In genomic region chr17:17051791-17052461, GRCh38 we compare ENCODE assay signal across 10 cellular contexts. TPM values are rescaled to one million over a fixed set of nuclear protein-coding genes. Genes with fewer than 3 reads are reported as not detected.
DNase-seq lines count a peak whose midpoint lies in the region; ATAC-seq, FAIRE-seq and TF ChIP-seq lines count a peak whose summit lies in the region.
"Had no signal": no experiment of that assay in that cellular context is flagged by ENCODE, and none has a peak within 500 bp of the region (broad histone marks: within the 10 kb centered on the region; RNA-seq: fewer than 3 reads in every experiment).

No MANE protein-coding gene starts in this region.

- H3K36me3 ChIP-seq in mucosa of descending colon (ENCODE audit: low read depth) = no peaks in the 10 kb centered on the region

- FAIRE-seq in A549 (lab: Jason Lieb, UNC) (no peak), D721Med (lab: Jason Lieb, UNC) (no peak)

- no peak for TF ChIP-seq POLR2A in A549 (IDR thresholded peaks at IDR 0.05; ENCODE audit: low read length)

- peaks cover 96% of the 10 kb centered on the region for H3K4me1 ChIP-seq in A549
- peaks cover 29% of the 10 kb centered on the region for H3K4me1 ChIP-seq in mucosa of descending colon (ENCODE audit: low read depth)

- peak overlapping the region; percentile 46 to 70 for H3K27ac ChIP-seq in A549

- CTCF ChIA-PET in A549 (lab: Yijun Ruan, JAX) = interaction anchor here (0.6 to 1.5 kb wide), 10 partner anchors 8 to 256 kb away, joined by 3 to 4 read pairs (median 4); no protein-coding TSS in a partner anchor

- TF ChIP-seq CTCF in A549 (IDR thresholded peaks at IDR 0.05) (no peak), HFFc6 (IDR thresholded peaks at IDR 0.05) (no peak), chondrocyte (IDR thresholded peaks at IDR 0.05) (no peak), mucosa of descending colon (IDR thresholded peaks at IDR 0.05) (no peak), omental fat pad (IDR thresholded peaks at IDR 0.05) (no peak), D721Med (IDR thresholded peaks at IDR 0.05; ENCODE audit: insufficient read depth, missing control alignments) (no peak)

- H3K27ac Mint-ChIP-seq in HFFc6 (peak overlapping the region; percentile 43), chondrocyte (ENCODE audit: unreplicated experiment) (no peak overlapping the region)

- H3K36me3 Mint-ChIP-seq in HFFc6 (ENCODE audit: low read depth) = peaks cover 9% of the 10 kb centered on the region; the same call in 1 of the 2 replicates
- H3K36me3 Mint-ChIP-seq in chondrocyte (ENCODE audit: low read depth) = no peaks in the 10 kb centered on the region

- H3K9me3 Mint-ChIP-seq in HFFc6 = no peaks in the 10 kb centered on the region
- H3K9me3 Mint-ChIP-seq in chondrocyte (ENCODE audit: low read depth) = no peaks in the 10 kb centered on the region

- H3K4me1 Mint-ChIP-seq in HFFc6 (ENCODE audit: low read depth) = peaks cover 88% of the 10 kb centered on the region
- peaks cover 69% of the 10 kb centered on the region for H3K4me1 Mint-ChIP-seq in chondrocyte (ENCODE audit: low read depth)

- intact Hi-C loops in mucosa of descending colon (cut with DNase I, micrococcal nuclease) = no loop called here

- H3K4me3 Mint-ChIP-seq in HFFc6 = no peak overlapping the region
- no peak overlapping the region for H3K4me3 Mint-ChIP-seq in chondrocyte (ENCODE audit: unreplicated experiment)

- POLR2A ChIA-PET in A549 (lab: Yijun Ruan, JAX) = no interaction called here

- peak overlapping the region; percentile 45 for H3K4me2 ChIP-seq in A549

- no peak for TF ChIP-seq RAD21 in A549 (conservative IDR thresholded peaks at IDR 0.05 in 1 of 2, IDR thresholded peaks at IDR 0.05 in 1 of 2)

- H3K4me3 ChIP-seq in A549 (no peak overlapping the region), mucosa of descending colon (no peak overlapping the region)
- H3K4me3 ChIP-seq: dorsolateral prefrontal cortex had no signal

- TF ChIP-seq EP300 in A549 (IDR thresholded peaks at IDR 0.05) = no peak

- H3K27me3 Mint-ChIP-seq in HFFc6 (ENCODE audit: insufficient read depth) (no peaks in the 10 kb centered on the region), chondrocyte (ENCODE audit: low read depth) (no peaks in the 10 kb centered on the region)

- WGBS in A549 (ENCODE audit: missing lambda C conversion rate) = 64% methylated on average over 10 of the region's 10 CpGs

- ATAC-seq in A549 (peak in 1 of 2 experiments; percentile 3; a peak in 1 of 6 replicates), mucosa of descending colon (peak; percentile 82), omental fat pad (ENCODE audit: low FRiP score) (no peak)

- DNase-seq in A549 (ENCODE audit: low read depth in 1 of 2, low spot score in 1 of 2) (no peak), HFFc6 (no peak), chondrocyte (ENCODE audit: low spot score) (peak; percentile 70), mucosa of descending colon (peak in 2 of 3 donors; percentile 59 to 66), omental fat pad (ENCODE audit: low spot score) (no peak), D721Med (ENCODE audit: insufficient read length, low spot score) (no peak), hippocampal formation (lab: John Stamatoyannopoulos, UW) (no peak)
- DNase-seq in activated naive CD4-positive, alpha-beta T cell treated with anti-CD3 and anti-CD28 coated beads, Interleukin-2, amount 50 U/mL, for 16 hours = no peak
- DNase-seq: DMS 273 treated with DMSO at 0.1 percent for 48 hours had no signal

- H3K9me3 ChIP-seq in A549 (no peaks in the 10 kb centered on the region), mucosa of descending colon (no peaks in the 10 kb centered on the region)

TF ChIP-seq in A549, 52 proteins besides CTCF, POLR2A, EP300 and RAD21:
- TF ChIP-seq NPAS2 (CRISPR knock-in tag; IDR thresholded peaks at IDR 0.05; ENCODE audit: borderline replicate concordance) (no peak), HMGXB4 (CRISPR knock-in tag; IDR thresholded peaks at IDR 0.05; ENCODE audit: borderline replicate concordance) (no peak), MAZ (IDR thresholded peaks at IDR 0.05; ENCODE audit: borderline replicate concordance, low read depth, low read length) (no peak), HOXA7 (CRISPR knock-in tag; IDR thresholded peaks at IDR 0.05) (no peak), REST (IDR thresholded peaks at IDR 0.05) (no peak), FOSL2 (IDR thresholded peaks at IDR 0.05) (no peak), FOSL2 (CRISPR knock-in tag; IDR thresholded peaks at IDR 0.05) (no peak), HES2 (IDR thresholded peaks at IDR 0.05) (no peak), JUN (IDR thresholded peaks at IDR 0.05) (no peak), ZFP36 (IDR thresholded peaks at IDR 0.05; ENCODE audit: borderline replicate concordance, partially characterized antibody) (no peak), HEYL (CRISPR knock-in tag; IDR thresholded peaks at IDR 0.05) (no peak), BCL3 (IDR thresholded peaks at IDR 0.05) (no peak), TP53 (CRISPR knock-in tag; IDR thresholded peaks at IDR 0.05) (no peak), BHLHE40 (IDR thresholded peaks at IDR 0.05; ENCODE audit: low read depth, low read length) (no peak), FOSB (CRISPR knock-in tag; IDR thresholded peaks at IDR 0.05) (no peak)

RNA-seq across cellular contexts. Expression of gene MPRIP, which starts 9.7 kb away (rescaled TPM):
- 147 and 200 TPM in 2 replicates for polyA plus RNA-seq in A549 (2011; rRNA removed)
- 170 and 183 TPM in 2 replicates for polyA plus RNA-seq in A549 (2012; cell fraction: cytosol; rRNA removed)
- polyA plus RNA-seq in A549 (2012; cell fraction: nucleus; rRNA removed) = 347 and 385 TPM in 2 replicates
- 192 to 240 TPM (median 228 TPM) in 3 replicates for polyA plus RNA-seq in A549 (2017; fragmentation: RNase III; extraction: RNeasy Plus Mini Kit Qiagen cat#74134 plus additional on column Dnase treatment)
- 215 and 250 TPM in 2 replicates for polyA minus RNA-seq in A549 (2011; rRNA and poly(A)+ RNA removed)
- 100 to 1,000 TPM; 350 to 409 (median 372) TPM for total RNA-seq in HFFc6 (2021; fragmentation: NEBNext Ultra II Directional; extraction: Animal tissue kit (Norgen Biotek cat#: 25700))
- total RNA-seq in chondrocyte = 197 to 352 TPM (median 345 TPM) in 3 replicates
- total RNA-seq in mucosa of descending colon = 100 to 1,000 TPM; 150 to 249 (median 231) TPM
- 100 to 1,000 TPM in 3 of 4 donors, 10 to 100 TPM in 1; 68.6 to 196 (median 125) TPM for total RNA-seq in omental fat pad

Comparison
In these comparisons a context has a peak if more than half of its experiments do, and no peak if none do; other contexts are left out.
1. DNase-seq: peak in chondrocyte (single experiment) and mucosa of descending colon (2 of 3); none in A549 (0 of 2), HFFc6 (single experiment), omental fat pad (single experiment), activated naive CD4-positive, alpha-beta T cell treated with anti-CD3 and anti-CD28 coated beads, Interleukin-2, amount 50 U/mL, for 16 hours (single experiment), D721Med (single experiment) and hippocampal formation (0 of 2).